Comparison of ENCODE assay signal across 2 cellular contexts in the genomic region with DNA sequence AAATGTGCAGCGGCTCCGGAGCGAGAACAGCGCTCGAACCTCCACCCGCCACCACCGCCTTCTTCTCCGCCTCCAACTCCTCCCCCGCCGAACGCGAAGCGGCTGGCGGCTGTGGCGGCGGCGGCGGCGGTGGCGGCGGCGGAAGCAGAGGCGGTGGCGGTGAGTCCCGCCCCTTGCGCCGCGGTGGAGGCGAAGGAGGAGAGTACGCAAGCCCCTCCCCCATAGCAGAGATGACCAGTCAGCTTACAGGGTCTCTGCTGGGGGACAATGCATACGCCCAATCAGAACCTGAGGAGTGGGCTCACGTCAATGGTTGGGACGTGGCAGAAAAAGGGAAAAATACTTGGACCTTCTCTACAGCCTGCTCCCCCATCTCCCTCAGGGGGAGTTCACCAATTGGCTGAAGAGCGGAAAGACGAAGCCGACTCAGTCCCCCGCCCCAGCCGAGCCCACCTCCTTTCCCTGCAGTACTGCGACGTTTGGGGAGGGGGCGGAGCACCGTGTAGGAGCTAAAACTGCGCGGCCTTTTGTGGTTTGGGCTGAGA.
A peak's percentile ranks its signal among the peaks of the same experiment; 100 is the strongest.
TF ChIP-seq lines count a peak whose summit lies in the region.

A gene with protein sequence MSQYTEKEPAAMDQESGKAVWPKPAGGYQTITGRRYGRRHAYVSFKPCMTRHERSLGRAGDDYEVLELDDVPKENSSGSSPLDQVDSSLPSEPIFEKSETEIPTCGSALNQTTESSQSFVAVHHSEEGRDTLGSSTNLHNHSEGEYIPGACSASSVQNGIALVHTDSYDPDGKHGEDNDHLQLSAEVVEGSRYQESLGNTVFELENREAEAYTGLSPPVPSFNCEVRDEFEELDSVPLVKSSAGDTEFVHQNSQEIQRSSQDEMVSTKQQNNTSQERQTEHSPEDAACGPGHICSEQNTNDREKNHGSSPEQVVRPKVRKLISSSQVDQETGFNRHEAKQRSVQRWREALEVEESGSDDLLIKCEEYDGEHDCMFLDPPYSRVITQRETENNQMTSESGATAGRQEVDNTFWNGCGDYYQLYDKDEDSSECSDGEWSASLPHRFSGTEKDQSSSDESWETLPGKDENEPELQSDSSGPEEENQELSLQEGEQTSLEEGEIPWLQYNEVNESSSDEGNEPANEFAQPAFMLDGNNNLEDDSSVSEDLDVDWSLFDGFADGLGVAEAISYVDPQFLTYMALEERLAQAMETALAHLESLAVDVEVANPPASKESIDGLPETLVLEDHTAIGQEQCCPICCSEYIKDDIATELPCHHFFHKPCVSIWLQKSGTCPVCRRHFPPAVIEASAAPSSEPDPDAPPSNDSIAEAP (minus strand): TSS at position 131 of the 545 bp plus-strand sequence. CDS start 26,541 bp downstream, outside the sequence.

TF ChIP-seq in IMR-90, 13 proteins besides CTCF, POLR2A, EP300 and RAD21:
- TF ChIP-seq FOS (IDR thresholded peaks at IDR 0.05; ENCODE audit: low read depth, low read length), result peak; percentile 33; the same call in 1 of the 2 replicates
- TF ChIP-seq RFX5 (IDR thresholded peaks at IDR 0.05; ENCODE audit: low read depth, low read length), result peak; percentile 93
- no peak for TF ChIP-seq CHD1 (IDR thresholded peaks at IDR 0.05; ENCODE audit: low read depth, low read length)
- TF ChIP-seq MAZ (IDR thresholded peaks at IDR 0.05; ENCODE audit: borderline replicate concordance, low read depth, low read length), result peak; percentile 86; the same call in 1 of the 2 replicates

TF ChIP-seq in endothelial cell of umbilical vein, 7 proteins besides CTCF, POLR2A, EP300 and RAD21:
- peak; percentile 70 for TF ChIP-seq POLR2AphosphoS5 (IDR thresholded peaks at IDR 0.05; ENCODE audit: insufficient read depth, low read depth, low read length)
- TF ChIP-seq FOS (IDR thresholded peaks at IDR 0.05; ENCODE audit: borderline replicate concordance, insufficient read depth, low read length), result no peak
